ENCODE assay signal across 24 cellular contexts in the genomic region with DNA sequence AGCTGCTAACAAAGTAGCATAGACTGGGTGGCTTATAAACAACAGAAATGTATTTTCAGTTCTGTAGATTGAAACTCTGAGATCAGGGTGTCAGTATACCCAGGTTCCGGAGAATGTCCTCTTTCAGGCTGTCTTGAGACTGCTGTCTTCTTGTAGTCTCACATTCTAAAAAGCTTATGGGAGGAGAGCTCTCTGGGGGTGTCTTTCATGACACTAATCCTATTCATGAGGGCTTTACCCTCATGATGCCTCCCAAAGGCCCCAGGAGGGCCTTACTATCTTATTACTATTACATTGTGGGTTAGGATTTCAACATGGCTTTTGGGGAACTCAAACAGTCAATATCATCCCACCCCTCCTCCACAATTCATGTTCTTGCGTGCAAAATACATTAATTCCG.
"Had no signal": no experiment of that assay in that cellular context is flagged by ENCODE, and none has a peak within 500 bp of the region (broad histone marks: within the 10 kb centered on the region; RNA-seq: fewer than 3 reads in every experiment).

No MANE protein-coding gene starts in this region.

- H3K27ac Mint-ChIP-seq: activated CD8-positive, alpha-beta T cell treated with anti-CD3 and anti-CD28 coated beads, Interleukin-2, amount 10 ng/mL, durations not matched to agents 7 days and 5 days; activated naive CD4-positive, alpha-beta T cell treated with anti-CD3 and anti-CD28 coated beads, Interleukin-2, amount 10 ng/mL, durations not matched to agents 7 days and 5 days; activated naive CD8-positive, alpha-beta T cell treated with anti-CD3 and anti-CD28 coated beads, Interleukin-2, amount 10 ng/mL, durations not matched to agents 7 days and 5 days; activated T-helper 2 cell treated with anti-CD3 and anti-CD28 coated beads, Interferon-gamma antibody, Interleukin-2, Interleukin-4, amounts not matched to agents 10 μg/mL and 5 μg/mL and 100 μg/mL, durations not matched to agents 14 hours and 24 hours and 36 hours; T-helper 1 cell treated with Interleukin-12 subunit alpha and Interleukin-12 subunit beta and Interleukin-4 antibody, amounts not matched to agents 30 μg/mL and 1 μg/mL, for 36 hours had no signal

- H3K4me3 ChIP-seq: adrenal gland, MG63, PC-9 had no signal

- H3K27ac ChIP-seq: adrenal gland, PC-9 had no signal

- H3K4me2 ChIP-seq: PC-9 had no signal

- H3K27me3 Mint-ChIP-seq: activated naive CD4-positive, alpha-beta T cell treated with anti-CD3 and anti-CD28 coated beads, Interleukin-2, amount 10 ng/mL, durations not matched to agents 7 days and 5 days; activated naive CD8-positive, alpha-beta T cell treated with anti-CD3 and anti-CD28 coated beads, Interleukin-2, amount 10 ng/mL, durations not matched to agents 7 days and 5 days had no signal

- H3K36me3 ChIP-seq: adrenal gland, MG63 had no signal

- H3K27me3 ChIP-seq: adrenal gland, MG63 had no signal

- DNase-seq: activated CD4-positive, alpha-beta T cell treated with anti-CD3 and anti-CD28 coated beads for 48 hours; activated CD4-positive, alpha-beta T cell treated with anti-CD3 and anti-CD28 coated beads, Interleukin-2, amount 50 U/mL, for 4 hours; activated CD4-positive, CD25-positive, alpha-beta regulatory T cell treated with anti-CD3 and anti-CD28 coated beads, Interleukin-2, amount 50 U/mL, for 72 hours; activated CD8-positive, alpha-beta memory T cell treated with anti-CD3 and anti-CD28 coated beads, Interleukin-2, amount 50 U/mL, for 48 hours; activated CD8-positive, alpha-beta T cell treated with anti-CD3 and anti-CD28 coated beads, Interleukin-2, amount 10 ng/mL, durations not matched to agents 7 days and 5 days; activated gamma-delta T cell treated with Interleukin-2 at 50 U/mL for 16 hours; activated naive CD4-positive, alpha-beta T cell treated with anti-CD3 and anti-CD28 coated beads, Interleukin-2, amount 10 ng/mL, durations not matched to agents 7 days and 5 days; activated naive CD8-positive, alpha-beta T cell treated with anti-CD3 and anti-CD28 coated beads, Interleukin-2, amount 10 ng/mL, durations not matched to agents 7 days and 5 days; activated T-cell treated with anti-CD3 and anti-CD28 coated beads, Interleukin-2, amount 50 U/mL, for 48 hours; adrenal gland; anterior cingulate cortex; caudate nucleus; MG63; NCI-H1092; NCI-H1417; NCI-H1930; NCI-H2171; NCI-H345; NCI-H510A; NCI-H526 treated with DMSO at 0.1 percent for 48 hours; PC-9; SHP77 treated with DMSO at 0.1 percent for 48 hours had no signal

- H3K9me3 ChIP-seq: adrenal gland had no signal

- H2AFZ ChIP-seq: PC-9 had no signal

- ATAC-seq: activated CD8-positive, alpha-beta T cell treated with anti-CD3 and anti-CD28 coated beads, Interleukin-2, amount 10 ng/mL, durations not matched to agents 7 days and 5 days had no signal

- H3K4me3 Mint-ChIP-seq: activated CD8-positive, alpha-beta T cell treated with anti-CD3 and anti-CD28 coated beads, Interleukin-2, amount 10 ng/mL, durations not matched to agents 7 days and 5 days; activated naive CD4-positive, alpha-beta T cell treated with anti-CD3 and anti-CD28 coated beads, Interleukin-2, amount 10 ng/mL, durations not matched to agents 7 days and 5 days; activated naive CD8-positive, alpha-beta T cell treated with anti-CD3 and anti-CD28 coated beads, Interleukin-2, amount 10 ng/mL, durations not matched to agents 7 days and 5 days; T-helper 1 cell treated with Interleukin-12 subunit alpha and Interleukin-12 subunit beta and Interleukin-4 antibody, amounts not matched to agents 30 μg/mL and 1 μg/mL, for 36 hours had no signal
